Comparison of ENCODE assay signal across 23 cellular contexts in genomic region chr7:43308913-43309789, GRCh38.
DNase-seq lines count a peak whose midpoint lies in the region; ATAC-seq, FAIRE-seq and TF ChIP-seq lines count a peak whose summit lies in the region.
"Had no signal": no experiment of that assay in that cellular context is flagged by ENCODE, and none has a peak within 500 bp of the region (broad histone marks: within the 10 kb centered on the region; RNA-seq: fewer than 3 reads in every experiment).

No MANE protein-coding gene starts in this region.

- no peaks in the 10 kb centered on the region for H3K27me3 ChIP-seq in GM12878 (replicated peaks in 1 of 2; ENCODE audit: control insufficient read depth in 2 of 2, insufficient read depth in 2 of 2, low read length in 1 of 2)
- H3K27me3 ChIP-seq in left lung: peaks cover 0 to 3% of the 10 kb centered on the region in 2 donors
- peaks cover 5% of the 10 kb centered on the region; the same call in 1 of the 2 replicates for H3K27me3 ChIP-seq in SJCRH30
- H3K27me3 ChIP-seq: tibial artery had no signal

- intact Hi-C loops in GM12878 (cut with micrococcal nuclease; ENCODE audit: unreplicated experiment): loop anchor here (5.0 kb wide), 1 partner anchor 418 kb away; the partner anchor contains the start of gene COA1
- intact Hi-C loops in left lung (cut with DNase I): no loop called here

- no peaks in the 10 kb centered on the region for H3K36me3 Mint-ChIP-seq in progenitor cell of endocrine pancreas (ENCODE audit: insufficient read depth)
- H3K36me3 Mint-ChIP-seq: CD8-positive, alpha-beta T cell had no signal

- TF ChIP-seq CTCF in GM12878 (IDR thresholded peaks at IDR 0.05 in 2 of 3, conservative IDR thresholded peaks at IDR 0.05 in 1 of 3; ENCODE audit: control insufficient read depth in 2 of 3, extremely low read depth in 1 of 3, insufficient read depth in 1 of 3, low read depth in 3 of 3, low read length in 3 of 3) (no peak), progenitor cell of endocrine pancreas (IDR thresholded peaks at IDR 0.05; ENCODE audit: unreplicated experiment) (peak; percentile 23), left lung (IDR thresholded peaks at IDR 0.05) (no peak)

- H3K27ac Mint-ChIP-seq in progenitor cell of endocrine pancreas: no peak overlapping the region
- H3K27ac Mint-ChIP-seq: CD8-positive, alpha-beta T cell had no signal

- no peaks in the 10 kb centered on the region for H3K27me3 Mint-ChIP-seq in progenitor cell of endocrine pancreas

- no peaks in the 10 kb centered on the region for H3K79me2 ChIP-seq in GM12878 (ENCODE audit: control insufficient read depth, insufficient read depth, low read length)

- CTCF ChIA-PET in GM12878 (lab: Yijun Ruan, JAX): no interaction called here

- WGBS in GM12878 (ENCODE audit: insufficient coverage, insufficient replicate concordance, low lambda C conversion rate, missing lambda C conversion rate): 34% methylated on average over 8 of the region's 8 CpGs

- in situ Hi-C loops in GM12878 (cut with MboI): no loop called here

- no peak overlapping the region; the same call in 1 of the 2 replicates for H2AFZ ChIP-seq in GM12878 (ENCODE audit: control insufficient read depth, low read depth, low read length)

- peak; percentile 91 to 99; a peak in 3 of 4 replicates for TF ChIP-seq EP300 in GM12878 (IDR thresholded peaks at IDR 0.05; ENCODE audit: borderline replicate concordance in 1 of 2, control insufficient read depth in 1 of 2, low read depth in 2 of 2, low read length in 2 of 2)

- no peak overlapping the region for H3K4me3 Mint-ChIP-seq in progenitor cell of endocrine pancreas (ENCODE audit: low read depth)
- H3K4me3 Mint-ChIP-seq: brain; CD8-positive, alpha-beta T cell had no signal

- peak overlapping the region; percentile 19; the same call in 1 of the 2 replicates for H3K4me2 ChIP-seq in GM12878 (ENCODE audit: control insufficient read depth, insufficient read depth)
- H3K4me2 ChIP-seq: smooth muscle cell had no signal

- no peaks in the 10 kb centered on the region for H3K9me3 Mint-ChIP-seq in progenitor cell of endocrine pancreas (ENCODE audit: low read depth)
- H3K9me3 Mint-ChIP-seq: CD8-positive, alpha-beta T cell had no signal

- no peak overlapping the region for H3K4me3 ChIP-seq in GM12878
- no peak overlapping the region for H3K4me3 ChIP-seq in left lung
- H3K4me3 ChIP-seq in SJCRH30: no peak overlapping the region
- H3K4me3 ChIP-seq: heart left ventricle, K562, smooth muscle cell, tibial artery had no signal

- SMC1A ChIA-PET in GM12878 (lab: Charles Lee; ENCODE audit: uncharacterized antibody, unreplicated experiment): interaction anchor here (1.1 kb wide), 1 partner anchor 9 kb away, joined by 3 read pairs; no protein-coding TSS in a partner anchor

- H3K27ac ChIP-seq in GM12878 (ENCODE audit: control insufficient read depth, insufficient read depth) (peak overlapping the region; percentile 41), left lung (no peak overlapping the region), SJCRH30 (no peak overlapping the region)
- H3K27ac ChIP-seq: heart left ventricle, tibial artery had no signal

- no peak for TF ChIP-seq POLR2A in GM12878 (IDR thresholded peaks at IDR 0.05; ENCODE audit: low read depth, low read length)

- BruUV-seq in GM12878 (replicated peaks; lab: Mats Ljungman, UMichigan): no TSS peak

- H3K4me1 Mint-ChIP-seq in progenitor cell of endocrine pancreas (ENCODE audit: low read depth): peaks cover 2% of the 10 kb centered on the region

- TF ChIP-seq RAD21 in GM12878 (IDR thresholded peaks at IDR 0.05; ENCODE audit: insufficient read depth, low read depth, low read length): no peak

- 0 out of 2 replicates have a peak overlapping the region, but pooled peaks have one; percentile 28 for H3K9ac ChIP-seq in GM12878 (ENCODE audit: control insufficient read depth, insufficient read depth, low read length)

- POLR2A ChIA-PET in GM12878 (lab: Charles Lee): no interaction called here

- ATAC-seq in GM18511 (IDR thresholded peaks at IDR 0.05; ENCODE audit: unreplicated experiment): peak; percentile 75
- peak; percentile 75 for ATAC-seq in GM21825 (IDR thresholded peaks at IDR 0.05; ENCODE audit: unreplicated experiment)
- ATAC-seq in GM12878: peak; percentile 88
- ATAC-seq in left lung: no peak
- ATAC-seq: CD8-positive, alpha-beta T cell; HCT116; heart left ventricle; K562; left lobe of liver had no signal

- FAIRE-seq in GM12878 (lab: Jason Lieb, UNC): peak; percentile 47
- FAIRE-seq: K562 had no signal

- H3K9me3 ChIP-seq in GM12878 (replicated peaks; ENCODE audit: control insufficient read depth, insufficient read depth, low read length) (no peaks in the 10 kb centered on the region), left lung (no peaks in the 10 kb centered on the region), SJCRH30 (replicated peaks) (no peaks in the 10 kb centered on the region)
- H3K9me3 ChIP-seq: heart left ventricle, tibial artery had no signal

- RAD21 ChIA-PET in GM12878 (lab: Charles Lee; ENCODE audit: unreplicated experiment): no interaction called here

- no peaks in the 10 kb centered on the region for H4K20me1 ChIP-seq in GM12878 (ENCODE audit: control insufficient read depth, insufficient read depth)

- no peaks in the 10 kb centered on the region for H3K36me3 ChIP-seq in GM12878 (ENCODE audit: control insufficient read depth in 2 of 2, insufficient read depth in 2 of 2, low read length in 1 of 2)
- no peaks in the 10 kb centered on the region for H3K36me3 ChIP-seq in left lung
- H3K36me3 ChIP-seq in SJCRH30: no peaks in the 10 kb centered on the region
- H3K36me3 ChIP-seq: heart left ventricle, tibial artery had no signal

- peak; percentile 71 for DNase-seq in GM12878 (ENCODE audit: low read depth, low spot score)
- DNase-seq in progenitor cell of endocrine pancreas (ENCODE audit: low spot score, unreplicated experiment): no peak
- no peak for DNase-seq in GOT3 (lab: John Stamatoyannopoulos, UW)
- no peak for DNase-seq in left lung
- no peak for DNase-seq in SJCRH30
- DNase-seq: activated CD8-positive, alpha-beta memory T cell treated with anti-CD3 and anti-CD28 coated beads, Interleukin-2, amount 50 U/mL, for 4 hours; CD8-positive, alpha-beta T cell; GF-D8; heart left ventricle; NCI-H2029; NCI-H345; SHP77; stimulated activated CD4-positive, alpha-beta T cell treated with anti-CD3 and anti-CD28 coated beads, Interleukin-2, amount 100 ng/mL, for 48 hours; stimulated activated naive CD4-positive, alpha-beta T cell treated with Interleukin-2 at 50 U/mL for 16 hours; T-helper 1 cell; tibial artery had no signal

- H3K4me1 ChIP-seq in GM12878 (ENCODE audit: control insufficient read depth, insufficient read depth, low read length): peaks cover 8% of the 10 kb centered on the region
- H3K4me1 ChIP-seq in left lung: no peaks in the 10 kb centered on the region
- H3K4me1 ChIP-seq in SJCRH30: peaks cover 4% of the 10 kb centered on the region; the same call in 1 of the 2 replicates
- H3K4me1 ChIP-seq: heart left ventricle had no signal

TF ChIP-seq in GM12878, 131 proteins besides CTCF, POLR2A, EP300 and RAD21 (continues in another document):
- no peak for TF ChIP-seq SMC3 (IDR thresholded peaks at IDR 0.05; ENCODE audit: borderline replicate concordance, low read length)
- no peak for TF ChIP-seq CBFB (IDR thresholded peaks at IDR 0.05; ENCODE audit: low read depth)
- no peak for TF ChIP-seq WRNIP1 (IDR thresholded peaks at IDR 0.05; ENCODE audit: borderline replicate concordance, low read depth, low read length)
- no peak for TF ChIP-seq SMARCA5 (IDR thresholded peaks at IDR 0.05)
- TF ChIP-seq NRF1 (conservative IDR thresholded peaks at IDR 0.05; ENCODE audit: low read depth, low read length): no peak
- peak; percentile 69; the same call in 1 of the 2 replicates for TF ChIP-seq PKNOX1 (IDR thresholded peaks at IDR 0.05)
- TF ChIP-seq NR2F1 (conservative IDR thresholded peaks at IDR 0.05): peak; percentile 76
- no peak for TF ChIP-seq BRCA1 (IDR thresholded peaks at IDR 0.05; ENCODE audit: low read depth, low read length)
- TF ChIP-seq RUNX3 (IDR thresholded peaks at IDR 0.05; ENCODE audit: low read length): no peak; the same call in 1 of the 2 replicates
- TF ChIP-seq MXI1 (IDR thresholded peaks at IDR 0.05; ENCODE audit: low read depth, low read length): peak; percentile 13; the same call in 1 of the 2 replicates
- no peak for TF ChIP-seq ZZZ3 (IDR thresholded peaks at IDR 0.05; ENCODE audit: control insufficient read depth, insufficient read length, low read depth)
- no peak for TF ChIP-seq CEBPZ (IDR thresholded peaks at IDR 0.05; ENCODE audit: low read depth, low read length)
